ENCODE assay signal across 1 cellular context in genomic region chr15:90230610-90231009, GRCh38.
TF ChIP-seq lines count a peak whose summit lies in the region.

No MANE protein-coding gene starts in this region.

TF ChIP-seq in GM12878, 131 proteins besides CTCF, POLR2A, EP300 and RAD21:
- TF ChIP-seq NFXL1 (IDR thresholded peaks at IDR 0.05; ENCODE audit: borderline replicate concordance): no peak
- TF ChIP-seq PRDM15 (CRISPR knock-in tag; IDR thresholded peaks at IDR 0.05): no peak
- TF ChIP-seq BACH1 (IDR thresholded peaks at IDR 0.05; ENCODE audit: borderline replicate concordance): no peak
- TF ChIP-seq EGR1 (IDR thresholded peaks at IDR 0.05; ENCODE audit: borderline replicate concordance in 1 of 2, low read depth in 2 of 2, low read length in 2 of 2): no peak
- no peak for TF ChIP-seq BHLHE40 (IDR thresholded peaks at IDR 0.05; ENCODE audit: borderline replicate concordance in 1 of 2, low read depth in 2 of 2, low read length in 1 of 2)
- TF ChIP-seq CEBPB (IDR thresholded peaks at IDR 0.05; ENCODE audit: borderline replicate concordance in 1 of 2, low read depth in 2 of 2, low read length in 2 of 2): no peak
- no peak for TF ChIP-seq E2F8 (IDR thresholded peaks at IDR 0.05; ENCODE audit: low read depth, partially characterized antibody)
- no peak for TF ChIP-seq TBL1XR1 (IDR thresholded peaks at IDR 0.05; ENCODE audit: low read depth, low read length)
- no peak for TF ChIP-seq BMI1 (IDR thresholded peaks at IDR 0.05; ENCODE audit: borderline replicate concordance)
- no peak for TF ChIP-seq SREBF2 (IDR thresholded peaks at IDR 0.05; ENCODE audit: low read length)
- no peak for TF ChIP-seq MEF2B (IDR thresholded peaks at IDR 0.05; ENCODE audit: partially characterized antibody, poor library complexity, severe bottlenecking)
- TF ChIP-seq, protein P1, sequence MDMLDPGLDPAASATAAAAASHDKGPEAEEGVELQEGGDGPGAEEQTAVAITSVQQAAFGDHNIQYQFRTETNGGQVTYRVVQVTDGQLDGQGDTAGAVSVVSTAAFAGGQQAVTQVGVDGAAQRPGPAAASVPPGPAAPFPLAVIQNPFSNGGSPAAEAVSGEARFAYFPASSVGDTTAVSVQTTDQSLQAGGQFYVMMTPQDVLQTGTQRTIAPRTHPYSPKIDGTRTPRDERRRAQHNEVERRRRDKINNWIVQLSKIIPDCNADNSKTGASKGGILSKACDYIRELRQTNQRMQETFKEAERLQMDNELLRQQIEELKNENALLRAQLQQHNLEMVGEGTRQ (IDR thresholded peaks at IDR 0.05; ENCODE audit: borderline replicate concordance, low read depth, low read length): no peak
- no peak for TF ChIP-seq BCLAF1 (IDR thresholded peaks at IDR 0.05)
- no peak for TF ChIP-seq WRNIP1 (IDR thresholded peaks at IDR 0.05; ENCODE audit: borderline replicate concordance, low read depth, low read length)
- no peak for TF ChIP-seq CBX5 (IDR thresholded peaks at IDR 0.05; ENCODE audit: low read depth)
TF ChIP-seq in GM12878: peak in this region for 0.
